28 cellular contexts compared by ENCODE assay signal in the genomic region with DNA sequence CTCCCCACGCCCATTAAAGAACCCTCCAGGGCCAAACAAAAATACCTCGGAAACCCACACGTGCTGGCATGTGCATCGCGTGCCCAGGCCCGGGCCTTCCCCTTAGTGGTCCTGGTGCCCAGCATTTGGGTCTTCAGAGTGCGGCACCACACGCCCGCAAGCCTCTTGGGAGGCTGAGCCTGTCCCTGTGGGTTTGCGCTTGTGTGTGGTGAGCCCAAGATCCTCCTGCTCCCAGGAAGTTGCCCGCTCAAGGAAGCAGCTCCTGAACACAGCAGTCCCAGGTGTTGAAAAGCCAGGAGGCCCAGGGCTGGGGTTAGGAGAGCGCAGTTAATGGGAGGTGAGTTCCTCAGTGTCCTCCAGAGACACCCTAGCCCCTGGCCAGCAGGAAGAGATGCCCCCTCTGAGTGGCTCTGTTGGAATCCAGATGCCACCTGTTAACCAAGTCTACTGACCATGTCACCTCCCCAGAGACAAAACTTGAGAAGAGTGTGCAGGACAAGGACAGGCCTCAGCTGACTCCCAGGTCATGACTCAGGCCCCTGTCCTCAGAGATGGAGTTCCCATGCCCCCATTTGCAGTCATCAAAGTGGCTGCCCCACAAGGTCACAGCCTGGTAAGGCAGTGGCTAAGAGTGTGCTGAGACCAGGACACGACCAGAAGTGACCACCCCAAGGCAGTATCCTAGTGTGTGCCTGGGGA. TPM values are rescaled to one million over a fixed set of nuclear protein-coding genes. Genes with fewer than 3 reads are reported as not detected.
DNase-seq lines count a peak whose midpoint lies in the region; ATAC-seq, FAIRE-seq and TF ChIP-seq lines count a peak whose summit lies in the region.
"Had no signal": no experiment of that assay in that cellular context is flagged by ENCODE, and none has a peak within 500 bp of the region (broad histone marks: within the 10 kb centered on the region; RNA-seq: fewer than 3 reads in every experiment).

No MANE protein-coding gene starts in this region.

- FAIRE-seq in HepG2 (lab: Jason Lieb, UNC) = no peak
- FAIRE-seq: islet of Langerhans had no signal

- ATAC-seq in SK-N-SH treated with all-trans-retinoic acid at 6 μM for 48 hours (peak; percentile 2; the same call in 1 of the 3 replicates), WTC11 (no peak), HepG2 (0 out of 3 replicates have a peak, but pooled peaks have one; percentile 2)
- ATAC-seq in stimulated activated naive B cell treated with anti-CD40 and anti-IgM and Interleukin-4, amounts not matched to agents 10 μg/mL and 1 μg/mL and 100 μg/mL, for 72 hours (replicated peaks) = peak in 1 of 2 donors; percentile 13
- ATAC-seq: left ventricle myocardium superior, mucosa of descending colon, T-helper 17 cell had no signal

- peak overlapping the region; percentile 91 for H3K27ac Mint-ChIP-seq in WTC11
- peak overlapping the region; percentile 73 for H3K27ac Mint-ChIP-seq in stimulated activated naive B cell treated with anti-CD40 and anti-IgM and Interleukin-4, amounts not matched to agents 10 μg/mL and 1 μg/mL and 100 μg/mL, for 72 hours
- H3K27ac Mint-ChIP-seq: T-helper 17 cell had no signal

- H3K4me1 ChIP-seq in SK-N-SH (ENCODE audit: control insufficient read depth in 1 of 2, insufficient read depth in 2 of 2, low read depth in 1 of 2, low read length in 1 of 2) (peaks cover 0 to 20% of the 10 kb centered on the region in 2 experiments; a peak in 1 of 4 replicates), HepG2 (ENCODE audit: insufficient read depth, low read length) (peaks cover 18% of the 10 kb centered on the region)

- no peaks in the 10 kb centered on the region for H3K9me2 ChIP-seq in SK-N-SH

- H2AFZ ChIP-seq in SK-N-SH (ENCODE audit: low read depth) = no peak overlapping the region
- H2AFZ ChIP-seq in HepG2 (ENCODE audit: low read length) = no peak overlapping the region

- H3K27me3 ChIP-seq in SK-N-SH (ENCODE audit: insufficient read depth) (no peaks in the 10 kb centered on the region), HepG2 (ENCODE audit: control insufficient read depth in 1 of 2, insufficient read depth in 2 of 2, low read length in 2 of 2) (peaks cover 0 to 4% of the 10 kb centered on the region in 2 experiments; a peak in 1 of 5 replicates)
- H3K27me3 ChIP-seq: brain microvascular endothelial cell, SJCRH30 had no signal

- H3K4me3 Mint-ChIP-seq in WTC11 = no peak overlapping the region
- H3K4me3 Mint-ChIP-seq in stimulated activated naive B cell treated with anti-CD40 and anti-IgM and Interleukin-4, amounts not matched to agents 10 μg/mL and 1 μg/mL and 100 μg/mL, for 72 hours = no peak overlapping the region
- H3K4me3 Mint-ChIP-seq: T-helper 17 cell had no signal

- no peak for DNase-seq in SK-N-SH
- DNase-seq in WTC11 (ENCODE audit: low spot score) = no peak
- no peak for DNase-seq in HepG2 (ENCODE audit: low spot score)
- DNase-seq in stimulated activated naive B cell treated with anti-CD40 and anti-IgM and Interleukin-4, amounts not matched to agents 10 μg/mL and 1 μg/mL and 100 μg/mL, for 72 hours = no peak
- DNase-seq in NK-92 (lab: John Stamatoyannopoulos, UW; ENCODE audit: unreplicated experiment) = no peak
- DNase-seq in UCSD-AML1 (lab: John Stamatoyannopoulos, UW; ENCODE audit: unreplicated experiment) = no peak
- no peak for DNase-seq in NCI-H1105 (lab: John Stamatoyannopoulos, UW)
- DNase-seq: activated CD4-positive, alpha-beta T cell treated with anti-CD3 and anti-CD28 coated beads, Interleukin-2, amount 50 U/mL, for 48 hours; activated effector memory CD4-positive, alpha-beta T cell treated with Interleukin-2 at 50 U/mL for 16 hours; brain microvascular endothelial cell; effector memory CD4-positive, alpha-beta T cell; GOT3; KG1; left ventricle myocardium superior; mucosa of descending colon; MV-4-11; NCI-H187; NCI-H226; NCI-H748 treated with DMSO at 0.1 percent for 48 hours; retina; stomach; T-helper 17 cell; transverse colon had no signal

- intact Hi-C loops in HepG2 (cut with micrococcal nuclease; ENCODE audit: unreplicated experiment) = loop anchor here (5.0 kb wide), 1 partner anchor 116 kb away; no protein-coding TSS in a partner anchor

- 81% methylated on average over 9 of the region's 13 CpGs for WGBS in SK-N-SH (ENCODE audit: low lambda C conversion rate)
- WGBS in HepG2 (ENCODE audit: low lambda C conversion rate) = 89% methylated on average over 3 of the region's 13 CpGs

- H3K9me3 ChIP-seq in SK-N-SH (no peaks in the 10 kb centered on the region), HepG2 (ENCODE audit: low read length) (no peaks in the 10 kb centered on the region)
- H3K9me3 ChIP-seq: mucosa of descending colon, neutrophil, SJCRH30, transverse colon had no signal

- H3K4me2 ChIP-seq in SK-N-SH = no peak overlapping the region
- H3K4me2 ChIP-seq in HepG2 (ENCODE audit: low read depth, low read length) = no peak overlapping the region

- no peak for TF ChIP-seq RAD21 in SK-N-SH (IDR thresholded peaks at IDR 0.05; ENCODE audit: low read length)
- no peak for TF ChIP-seq RAD21 in HepG2 (CRISPR knock-in tag; IDR thresholded peaks at IDR 0.05)

- TF ChIP-seq CTCF in SK-N-SH (IDR thresholded peaks at IDR 0.05) (no peak), WTC11 (IDR thresholded peaks at IDR 0.05) (no peak), HepG2 (CRISPR knock-in tag; IDR thresholded peaks at IDR 0.05) (no peak)

- no TSS peak for BruUV-seq in HepG2 (replicated peaks; lab: Mats Ljungman, UMichigan)

- 0 out of 4 replicates have a peak, but pooled peaks of 1 of the 2 experiments have one; percentile 8 for TF ChIP-seq POLR2A in HepG2 (IDR thresholded peaks at IDR 0.05; ENCODE audit: insufficient read depth in 1 of 2, low read depth in 2 of 2, low read length in 2 of 2)

- peaks cover 26% of the 10 kb centered on the region for H3F3A ChIP-seq in SK-N-SH (replicated peaks; ENCODE audit: insufficient read depth)

- in situ Hi-C loops in HepG2 (cut with HindIII; ENCODE audit: extremely low pct_ligation_motif_present, low pct_unique_long_range_greater_than_20kb) = loop anchor here (5.0 kb wide), 1 partner anchor 96 kb away; no protein-coding TSS in a partner anchor

- no peak overlapping the region for H3K4me3 ChIP-seq in SK-N-SH (ENCODE audit: low read depth in 2 of 2, low read length in 1 of 2)
- no peak overlapping the region for H3K4me3 ChIP-seq in HepG2 (replicated peaks in 1 of 3; ENCODE audit: insufficient read depth in 1 of 3, low read depth in 2 of 3, low read length in 3 of 3)
- H3K4me3 ChIP-seq: mucosa of descending colon, SJCRH30, stomach, transverse colon had no signal

- peaks cover 28 to 45% of the 10 kb centered on the region in 2 experiments for H3K36me3 ChIP-seq in SK-N-SH (replicated peaks in 1 of 2; ENCODE audit: control insufficient read depth in 1 of 2, insufficient read depth in 2 of 2, low read length in 1 of 2)
- H3K36me3 ChIP-seq in HepG2 (replicated peaks in 1 of 2; ENCODE audit: control insufficient read depth in 1 of 2, insufficient read depth in 2 of 2, low read length in 2 of 2) = peaks cover 15 to 31% of the 10 kb centered on the region in 2 experiments

- no peaks in the 10 kb centered on the region; the same call in 1 of the 2 replicates for H4K20me1 ChIP-seq in SK-N-SH (ENCODE audit: insufficient read depth)
- no peaks in the 10 kb centered on the region for H4K20me1 ChIP-seq in HepG2 (ENCODE audit: insufficient read depth, low read length)

- H3K9me3 Mint-ChIP-seq in WTC11 = no peaks in the 10 kb centered on the region
- H3K9me3 Mint-ChIP-seq in stimulated activated naive B cell treated with anti-CD40 and anti-IgM and Interleukin-4, amounts not matched to agents 10 μg/mL and 1 μg/mL and 100 μg/mL, for 72 hours = peaks cover 2 to 3% of the 10 kb centered on the region in 2 donors

- H3K36me3 Mint-ChIP-seq in WTC11 = peaks cover 37% of the 10 kb centered on the region
- peaks cover 21 to 45% of the 10 kb centered on the region in 2 donors for H3K36me3 Mint-ChIP-seq in stimulated activated naive B cell treated with anti-CD40 and anti-IgM and Interleukin-4, amounts not matched to agents 10 μg/mL and 1 μg/mL and 100 μg/mL, for 72 hours

- TF ChIP-seq EP300 in SK-N-SH (IDR thresholded peaks at IDR 0.05; ENCODE audit: borderline replicate concordance in 1 of 2, low read depth in 1 of 2, low read length in 1 of 2) (no peak), HepG2 (IDR thresholded peaks at IDR 0.05; ENCODE audit: low read depth in 2 of 2, low read length in 2 of 2) (no peak), HepG2 (CRISPR knock-in tag; IDR thresholded peaks at IDR 0.05; ENCODE audit: borderline replicate concordance) (no peak)

- peaks cover 14% of the 10 kb centered on the region for H3K27me3 Mint-ChIP-seq in WTC11 (ENCODE audit: low read depth)
- peaks cover 3 to 6% of the 10 kb centered on the region in 2 donors for H3K27me3 Mint-ChIP-seq in stimulated activated naive B cell treated with anti-CD40 and anti-IgM and Interleukin-4, amounts not matched to agents 10 μg/mL and 1 μg/mL and 100 μg/mL, for 72 hours
- H3K27me3 Mint-ChIP-seq: T-helper 17 cell had no signal

- CTCF ChIA-PET in SK-N-SH (lab: Yijun Ruan, JAX) (interaction anchor here (1.1 to 9.2 kb wide), 2 partner anchors 14 to 25 kb away, joined by 3 to 67 read pairs; no protein-coding TSS in a partner anchor), WTC11 (lab: Charles Lee) (interaction anchor here (0.8 to 5.8 kb wide), 4 partner anchors 13 to 120 kb away, joined by 3 to 26 read pairs (median 3); no protein-coding TSS in a partner anchor), HepG2 (lab: Yijun Ruan, JAX; ENCODE audit: low intra/inter-chr PET ratio, low total read pairs) (no interaction called here)

- H3K27ac ChIP-seq in SK-N-SH (ENCODE audit: low read depth in 2 of 2, low read length in 1 of 2) (no peak overlapping the region), HepG2 (ENCODE audit: extremely low read length, insufficient read depth, low read length) (no peak overlapping the region)
- H3K27ac ChIP-seq: brain microvascular endothelial cell, neutrophil, SJCRH30, stomach, transverse colon had no signal

- H3K4me1 Mint-ChIP-seq in WTC11 = peaks cover 3% of the 10 kb centered on the region; the same call in 1 of the 2 replicates
- peaks cover 3 to 10% of the 10 kb centered on the region in 2 donors for H3K4me1 Mint-ChIP-seq in stimulated activated naive B cell treated with anti-CD40 and anti-IgM and Interleukin-4, amounts not matched to agents 10 μg/mL and 1 μg/mL and 100 μg/mL, for 72 hours
- H3K4me1 Mint-ChIP-seq: T-helper 17 cell had no signal

- no peaks in the 10 kb centered on the region for H3K79me2 ChIP-seq in SK-N-SH (ENCODE audit: insufficient read depth)
- H3K79me2 ChIP-seq in HepG2 (ENCODE audit: insufficient read depth, low read length) = no peaks in the 10 kb centered on the region

- no peak overlapping the region for H3K9ac ChIP-seq in SK-N-SH
- H3K9ac ChIP-seq in HepG2 (ENCODE audit: insufficient read depth, low read depth, low read length) = no peak overlapping the region

- POLR2A ChIA-PET in SK-N-SH (lab: Yijun Ruan, JAX) = no interaction called here
- POLR2A ChIA-PET in WTC11 (lab: Charles Lee) = interaction anchor here (0.5 to 0.6 kb wide), 3 partner anchors 77 to 139 kb away, joined by 3 to 4 read pairs (median 3); partner anchors contain the start of gene TBL2
- POLR2A ChIA-PET in HepG2 (lab: Yijun Ruan, JAX) = no interaction called here

RNA-seq across cellular contexts. Expression of gene FZD9, which starts 5.1 kb away (rescaled TPM):
- 1.4 and 1.8 TPM in 2 replicates for polyA plus RNA-seq in SK-N-SH (2012; rRNA removed)
- 0.59 and 1.4 TPM in 2 replicates for polyA plus RNA-seq in SK-N-SH (2012; cell fraction: cytosol; rRNA removed)
- 0.67 and 0.89 TPM in 2 replicates for polyA plus RNA-seq in SK-N-SH (2012; cell fraction: nucleus; rRNA removed)
- total RNA-seq in WTC11 (2021) = 4.0 to 5.2 TPM (median 4.5 TPM) in 3 replicates
- total RNA-seq in HepG2 (2016; rRNA removed; fragmentation: Illumina TruSeq; extraction: Trizol) = 0.87 and 2.2 TPM in 2 replicates
- total RNA-seq in HepG2 (2016; cell fraction: cytosol; rRNA removed; fragmentation: Illumina TruSeq; extraction: Trizol; ENCODE audit: low read depth) = 0.88 and 1.5 TPM in 2 replicates
- 1.0 and 2.2 TPM in 2 replicates for total RNA-seq in HepG2 (2016; cell fraction: insoluble cytoplasmic fraction; rRNA removed; fragmentation: Illumina TruSeq; extraction: Trizol)
- total RNA-seq in HepG2 (2016; cell fraction: membrane; rRNA removed; fragmentation: Illumina TruSeq; extraction: Trizol) = 2.2 and 2.9 TPM in 2 replicates
- total RNA-seq in HepG2 (2016; cell fraction: nucleus; rRNA removed; fragmentation: Illumina TruSeq; extraction: Trizol) = 1.5 and 1.7 TPM in 2 replicates
- polyA plus RNA-seq in HepG2 (2011; rRNA removed) = 0.53 and 0.94 TPM in 2 replicates
- 0.90 and 1.4 TPM in 2 replicates for polyA plus RNA-seq in HepG2 (2011; cell fraction: cytosol; rRNA removed)
- polyA plus RNA-seq in HepG2 (2011; cell fraction: nucleus; rRNA removed) = 1.0 and 1.3 TPM in 2 replicates
- polyA plus RNA-seq in HepG2 (2012) = 0.43 and 0.53 TPM in 2 replicates
- 0.84 and 1.2 TPM in 2 replicates for polyA plus RNA-seq in HepG2 (2016; cell fraction: cytosol; fragmentation: Illumina TruSeq; extraction: Trizol; ENCODE audit: low read depth)
- polyA plus RNA-seq in HepG2 (2016; cell fraction: insoluble cytoplasmic fraction; fragmentation: Illumina TruSeq; extraction: Trizol; ENCODE audit: low read depth) = 0.85 and 1.4 TPM in 2 replicates
- polyA plus RNA-seq in HepG2 (2016; cell fraction: membrane; fragmentation: Illumina TruSeq; extraction: Trizol; ENCODE audit: low read depth) = 1.8 and 2.0 TPM in 2 replicates
- polyA plus RNA-seq in HepG2 (2016; cell fraction: nucleus; fragmentation: Illumina TruSeq; extraction: Trizol; ENCODE audit: insufficient read depth, low read depth) = 2.1 and 2.2 TPM in 2 replicates
- polyA minus RNA-seq in HepG2 (2011; rRNA and poly(A)+ RNA removed; ENCODE audit: low replicate concordance) = 0.54 and 5.2 TPM in 2 replicates
- polyA minus RNA-seq in HepG2 (2011; cell fraction: cytosol; rRNA and poly(A)+ RNA removed) = 1.2 and 1.4 TPM in 2 replicates
- polyA minus RNA-seq in HepG2 (2011; cell fraction: nucleus; rRNA and poly(A)+ RNA removed) = 1.5 and 2.3 TPM in 2 replicates
- total RNA-seq: OCI-LY7, SJCRH30, T-helper 17 cell had no signal
